7 cellular contexts compared by ENCODE assay signal in genomic region chr5:79133121-79133656, GRCh38. TPM values are rescaled to one million over a fixed set of nuclear protein-coding genes. Genes with fewer than 3 reads are reported as not detected.
DNase-seq lines count a peak whose midpoint lies in the region; ATAC-seq and TF ChIP-seq lines count a peak whose summit lies in the region.

No MANE protein-coding gene starts in this region.

- peaks cover 11% of the 10 kb centered on the region for H3K4me1 ChIP-seq in osteoblast (ENCODE audit: insufficient read depth, low read length)

- H3K4me3 ChIP-seq in GM08714 (ENCODE audit: low read length) (0 out of 2 replicates have a peak overlapping the region, but pooled peaks have one; percentile 13), WI38 (ENCODE audit: low read depth, low read length) (peak overlapping the region; percentile 45), foreskin fibroblast (ENCODE audit: low read depth in 1 of 2, low read length in 2 of 2) (peak overlapping the region; percentile 34 to 54), osteoblast (ENCODE audit: insufficient read depth, low read length) (peak overlapping the region; percentile 67)

- no peaks in the 10 kb centered on the region for H4K20me1 ChIP-seq in osteoblast (ENCODE audit: insufficient read depth, low read length)

- no peaks in the 10 kb centered on the region for H3K27me3 ChIP-seq in osteoblast (ENCODE audit: insufficient read depth, low read length)

- peak overlapping the region; percentile 82 for H3K4me2 ChIP-seq in osteoblast (ENCODE audit: insufficient read depth, low read length)

- peak overlapping the region; percentile 78 for H2AFZ ChIP-seq in osteoblast (ENCODE audit: low read length)

- no peaks in the 10 kb centered on the region for H3K36me3 ChIP-seq in osteoblast (ENCODE audit: insufficient read depth, low read length)

- TF ChIP-seq CTCF in WI38 (IDR thresholded peaks at IDR 0.05; ENCODE audit: low read depth, low read length) (no peak), foreskin fibroblast (IDR thresholded peaks at IDR 0.05; ENCODE audit: low read depth, low read length) (peak; percentile 3), osteoblast (IDR thresholded peaks at IDR 0.05; ENCODE audit: extremely low read depth, low read depth, low read length) (peak; percentile 36)

- H3K79me2 ChIP-seq in osteoblast (ENCODE audit: insufficient read depth, low read length), result no peaks in the 10 kb centered on the region

- no peaks in the 10 kb centered on the region for H3K9me3 ChIP-seq in osteoblast (ENCODE audit: low read depth, low read length)

- ATAC-seq in GM18867 (IDR thresholded peaks at IDR 0.05; ENCODE audit: unreplicated experiment) (no peak), GM21423 (IDR thresholded peaks at IDR 0.05; ENCODE audit: unreplicated experiment) (no peak)

- DNase-seq in NCI-H1105 (lab: John Stamatoyannopoulos, UW), result peak; percentile 10
- peak; percentile 9 to 72 for DNase-seq in foreskin fibroblast
- peak; percentile 73 for DNase-seq in osteoblast (ENCODE audit: insufficient read length, low spot score, missing footprints)

- peak overlapping the region; percentile 13 for H3K27ac ChIP-seq in osteoblast (ENCODE audit: low read depth, low read length)

RNA-seq across cellular contexts. Expression of gene BHMT, which starts 21.6 kb away (rescaled TPM):
- not detected in 2 replicates for total RNA-seq in osteoblast

Comparison
In these comparisons a context has a peak if more than half of its experiments do, and no peak if none do; other contexts are left out.
1. H3K4me3 ChIP-seq: peak in every context shown above with its lines; median percentile 67 in osteoblast; 45 in WI38; 44 in foreskin fibroblast; 13 in GM08714.
2. DNase-seq: peak in every context shown above with its lines; median percentile 73 in osteoblast; 40 in foreskin fibroblast; 10 in NCI-H1105.